25 cellular contexts compared by ENCODE assay signal in genomic region chr1:115428676-115429075, GRCh38.
A peak's percentile ranks its signal among the peaks of the same experiment; 100 is the strongest.
DNase-seq lines count a peak whose midpoint lies in the region; ATAC-seq and TF ChIP-seq lines count a peak whose summit lies in the region.
"Had no signal": no experiment of that assay in that cellular context is flagged by ENCODE, and none has a peak within 500 bp of the region (broad histone marks: within the 10 kb centered on the region; RNA-seq: fewer than 3 reads in every experiment).

No MANE protein-coding gene starts in this region.

- ATAC-seq in GM18511 (IDR thresholded peaks at IDR 0.05; ENCODE audit: unreplicated experiment) (no peak), GM19023 (IDR thresholded peaks at IDR 0.05; ENCODE audit: unreplicated experiment) (no peak)
- ATAC-seq: left lobe of liver; Panc1; stimulated activated naive CD8-positive, alpha-beta T cell treated with anti-CD3 and anti-CD28 coated beads, Interleukin-15, Interleukin-2, amounts not matched to agents 100 U/mL and 50 U/mL, for 24 hours; WTC11 had no signal

- no peak overlapping the region for H3K4me3 ChIP-seq in lower leg skin (ENCODE audit: low read depth, poor library complexity, severe bottlenecking)
- H3K4me3 ChIP-seq: right atrium auricular region, smooth muscle cell, testis had no signal

- no peak for TF ChIP-seq POLR2A in lower leg skin (IDR thresholded peaks at IDR 0.05)

- DNase-seq in AG20443 (ENCODE audit: low spot score) (peak; percentile 22), HT1080 (ENCODE audit: low read depth) (peak; percentile 65), SW480 (ENCODE audit: low spot score) (peak; percentile 9), glomerular visceral epithelial cell (ENCODE audit: extremely low spot score) (peak; percentile 57), lower leg skin (ENCODE audit: low spot score in 2 of 2) (no peak), superior temporal gyrus (ENCODE audit: extremely low spot score) (no peak)
- DNase-seq: activated CD4-positive, alpha-beta T cell treated with anti-CD3 and anti-CD28 coated beads, Interleukin-2, amount 10 ng/mL, durations not matched to agents 7 days and 5 days; activated effector memory CD4-positive, alpha-beta T cell treated with anti-CD3 and anti-CD28 coated beads, Interleukin-2, amount 50 U/mL, for 16 hours; activated T-cell treated with anti-CD3 and anti-CD28 coated beads, Interleukin-2, amount 50 U/mL, for 24 hours; BE2C; CD8-positive, alpha-beta memory T cell; KG1; NCI-H1417 treated with DMSO at 0.1 percent for 48 hours; NCI-H2029 treated with DMSO at 0.1 percent for 48 hours; NCI-H69; posterior cingulate gyrus; stimulated activated naive CD8-positive, alpha-beta T cell treated with anti-CD3 and anti-CD28 coated beads, Interleukin-15, Interleukin-2, amounts not matched to agents 100 U/mL and 50 U/mL, for 24 hours; testis had no signal

- TF ChIP-seq CTCF in lower leg skin (IDR thresholded peaks at IDR 0.05): no peak

- intact Hi-C loops in lower leg skin (cut with DNase I; ENCODE audit: low total_unique reads): no loop called here

- WGBS in lower leg skin, 2 donors: 93 to 100% methylated on average over 1 of the region's 1 CpG

Comparison
In these comparisons a context has a peak if more than half of its experiments do, and no peak if none do; other contexts are left out.
1. DNase-seq: peak in AG20443 (single experiment), HT1080 (single experiment), SW480 (single experiment) and glomerular visceral epithelial cell (single experiment); none in lower leg skin (0 of 2) and superior temporal gyrus (single experiment).